In genomic region chr22:19825016-19825339, GRCh38 we compare ENCODE assay signal across 1 cellular context.
TF ChIP-seq lines count a peak whose summit lies in the region.

No MANE protein-coding gene starts in this region.

TF ChIP-seq in K562, 482 proteins besides CTCF, POLR2A, EP300 and RAD21:
- TF ChIP-seq RBBP5 (IDR thresholded peaks at IDR 0.05; ENCODE audit: borderline replicate concordance, insufficient read depth, low read length, poor library complexity, severe bottlenecking) (no peak), ZKSCAN1 (IDR thresholded peaks at IDR 0.05; ENCODE audit: low read depth, low read length) (no peak), ZNF644 (tag; IDR thresholded peaks at IDR 0.05; ENCODE audit: low read depth) (no peak), SMAD2 (IDR thresholded peaks at IDR 0.05; ENCODE audit: low read depth, low read length) (no peak), HMGN3 (IDR thresholded peaks at IDR 0.05; ENCODE audit: borderline replicate concordance, extremely low read depth, insufficient read length, low read depth, low read length) (peak; percentile 27), TGIF2 (CRISPR knock-in tag; IDR thresholded peaks at IDR 0.05) (no peak), POLR2G (IDR thresholded peaks at IDR 0.05; ENCODE audit: low read depth, low read length) (peak; percentile 13; the same call in 1 of the 2 replicates), KAT2B (IDR thresholded peaks at IDR 0.05; ENCODE audit: low read depth, low read length) (no peak), ZNF140 (CRISPR knock-in tag; IDR thresholded peaks at IDR 0.05) (no peak), CHD4 (IDR thresholded peaks at IDR 0.05; ENCODE audit: insufficient read depth, insufficient replicate concordance, low read depth, low read length, poor library complexity, severe bottlenecking) (no peak), EP400 (IDR thresholded peaks at IDR 0.05) (no peak), TBP (optimal IDR thresholded peaks at IDR 0.05; ENCODE audit: low read depth, low read length) (no peak), NR2C1 (IDR thresholded peaks at IDR 0.05) (no peak), NR2C1 (tag; IDR thresholded peaks at IDR 0.05) (no peak), HNRNPUL1 (IDR thresholded peaks at IDR 0.05; ENCODE audit: low read length) (no peak), MAFG (tag; conservative IDR thresholded peaks at IDR 0.05) (no peak), CHAMP1 (IDR thresholded peaks at IDR 0.05) (no peak), ZC3H8 (IDR thresholded peaks at IDR 0.05) (no peak)
